Comparison of ENCODE assay signal across 31 cellular contexts in genomic region chr1:119045091-119045746, GRCh38. TPM values are rescaled to one million over a fixed set of nuclear protein-coding genes. Genes with fewer than 3 reads are reported as not detected.
"Had no signal": no experiment of that assay in that cellular context is flagged by ENCODE, and none has a peak within 500 bp of the region (broad histone marks: within the 10 kb centered on the region; RNA-seq: fewer than 3 reads in every experiment).

No MANE protein-coding gene starts in this region.

- ATAC-seq: activated CD4-positive, alpha-beta T cell treated with anti-CD3 and anti-CD28 coated beads for 36 hours; gastrocnemius medialis; naive thymus-derived CD4-positive, alpha-beta T cell; pancreas; stimulated activated memory B cell treated with anti-CD40 and anti-IgM and Interleukin-4, amounts not matched to agents 10 μg/mL and 1 μg/mL and 100 μg/mL, for 72 hours; stimulated activated naive CD8-positive, alpha-beta T cell treated with anti-CD3 and anti-CD28 coated beads, Interleukin-15, amount 100 ng/mL, for 72 hours had no signal

- H3K27me3 ChIP-seq: adrenal gland, dorsolateral prefrontal cortex, gastrocnemius medialis, pancreas, sigmoid colon, vagina had no signal

- DNase-seq: activated CD4-positive, alpha-beta T cell treated with anti-CD3 and anti-CD28 coated beads for 36 hours; activated CD4-positive, alpha-beta T cell treated with anti-CD3 and anti-CD28 coated beads, Interleukin-2, amount 50 U/mL, for 4 hours; activated CD4-positive, CD25-positive, alpha-beta regulatory T cell; activated effector memory CD4-positive, alpha-beta T cell treated with Interleukin-2 at 50 U/mL for 16 hours; activated naive CD4-positive, alpha-beta T cell treated with anti-CD3 and anti-CD28 coated beads for 36 hours; activated naive CD8-positive, alpha-beta T cell treated with anti-CD3 and anti-CD28 coated beads for 36 hours; activated T-cell treated with anti-CD3 and anti-CD28 coated beads for 4 hours; adrenal gland; aorta; dorsolateral prefrontal cortex; effector memory CD4-positive, alpha-beta T cell; erythroblast; gastrocnemius medialis; glutamatergic neuron; mammary epithelial cell; naive thymus-derived CD4-positive, alpha-beta T cell; nucleus accumbens; pancreas; sigmoid colon; stimulated activated CD4-positive, alpha-beta T cell treated with anti-CD3 and anti-CD28 coated beads, Interleukin-1b, Interleukin-23, amount 100 ng/mL, for 48 hours; stimulated activated CD4-positive, alpha-beta T cell treated with anti-CD3 and anti-CD28 coated beads, Interleukin-4, amount 100 ng/mL, for 4 hours; stimulated activated CD8-positive, alpha-beta memory T cell treated with anti-CD3 and anti-CD28 coated beads, Interleukin-4, amount 100 ng/mL, for 48 hours; stimulated activated naive CD8-positive, alpha-beta T cell treated with anti-CD3 and anti-CD28 coated beads, Interleukin-15, amount 100 ng/mL, for 72 hours; substantia nigra had no signal

- H3K4me1 ChIP-seq: pancreas, prostate gland, sigmoid colon had no signal

- H3K9me3 ChIP-seq: adrenal gland, gastrocnemius medialis, pancreas, prostate gland, sigmoid colon, vagina had no signal

- H3K36me3 ChIP-seq: adrenal gland, prostate gland had no signal

- H3K27ac ChIP-seq: adrenal gland, dorsolateral prefrontal cortex, gastrocnemius medialis, pancreas, sigmoid colon had no signal

- H3K4me3 ChIP-seq: adrenal gland, coronary artery, dorsolateral prefrontal cortex, gastrocnemius medialis, pancreas, prostate gland, sigmoid colon, smooth muscle cell, vagina had no signal

- FAIRE-seq: pancreas had no signal

RNA-seq across cellular contexts. Expression of gene TBX15, which starts 57.1 kb away (rescaled TPM):
- total RNA-seq: activated CD4-positive, alpha-beta T cell treated with anti-CD3 and anti-CD28 coated beads for 36 hours; activated naive CD4-positive, alpha-beta T cell treated with anti-CD3 and anti-CD28 coated beads for 36 hours; activated naive CD8-positive, alpha-beta T cell treated with anti-CD3 and anti-CD28 coated beads for 36 hours; mesothelial cell of epicardium; naive thymus-derived CD4-positive, alpha-beta T cell; T-helper 2 cell treated with Interferon-gamma antibody and Interleukin-4, amounts not matched to agents 100 ng/mL and 5 ng/mL, for 36 hours had no signal
- polyA plus RNA-seq: naive thymus-derived CD4-positive, alpha-beta T cell had no signal
